ENCODE assay signal across 8 cellular contexts in genomic region chr2:237421542-237422047, GRCh38. TPM values are rescaled to one million over a fixed set of nuclear protein-coding genes. Genes with fewer than 3 reads are reported as not detected.
DNase-seq lines count a peak whose midpoint lies in the region; ATAC-seq and TF ChIP-seq lines count a peak whose summit lies in the region.

No MANE protein-coding gene starts in this region.

- peak overlapping the region; percentile 79 for H2AFZ ChIP-seq in ACC112 (ENCODE audit: low read length, unreplicated experiment)

- WGBS in lower leg skin, 2 donors = 8 to 12% methylated on average over 20 of the region's 20 CpGs

- TF ChIP-seq POLR2A in lower leg skin (IDR thresholded peaks at IDR 0.05) = no peak

- no peaks in the 10 kb centered on the region for H3K27me3 ChIP-seq in ACC112 (ENCODE audit: insufficient read depth, low read length)

- H3K4me3 ChIP-seq in ACC112 (ENCODE audit: low read depth, low read length) (peak overlapping the region; percentile 55), coronary artery (peak overlapping the region; percentile 50), lower leg skin (ENCODE audit: low read depth, poor library complexity, severe bottlenecking) (no peak overlapping the region)

- peaks cover 4% of the 10 kb centered on the region for H3K79me2 ChIP-seq in ACC112 (ENCODE audit: control insufficient read depth, insufficient read depth, low read length, unreplicated experiment)

- TF ChIP-seq CTCF in coronary artery (IDR thresholded peaks at IDR 0.05) (peak; percentile 75), lower leg skin (IDR thresholded peaks at IDR 0.05) (peak in 1 of 3 donors; percentile 77)

- no peaks in the 10 kb centered on the region for H3K36me3 ChIP-seq in ACC112 (ENCODE audit: insufficient read depth, low read length)

- ATAC-seq in GM21360 (IDR thresholded peaks at IDR 0.05; ENCODE audit: unreplicated experiment) = peak; percentile 52
- no peak for ATAC-seq in GM21786 (IDR thresholded peaks at IDR 0.05; ENCODE audit: unreplicated experiment)

- H3K27ac ChIP-seq in ACC112 (ENCODE audit: low read depth, low read length) (peak overlapping the region; percentile 78), coronary artery (peak overlapping the region; percentile 11 to 19)

- peak; percentile 17 for DNase-seq in NCI-H345 treated with DMSO at 0.1 percent for 48 hours (lab: John Stamatoyannopoulos, UW; ENCODE audit: unreplicated experiment)
- DNase-seq in activated CD4-positive, alpha-beta T cell treated with anti-CD3 and anti-CD28 coated beads for 4 hours = peak; percentile 81 to 82
- no peak for DNase-seq in coronary artery (ENCODE audit: low spot score)
- DNase-seq in lower leg skin (ENCODE audit: low spot score in 2 of 2) = peak; percentile 75 to 97
- peak; percentile 85 for DNase-seq in stimulated activated CD4-positive, alpha-beta T cell treated with anti-CD3 and anti-CD28 coated beads, Interleukin-4, amount 100 ng/mL, for 24 hours

- H3K4me1 ChIP-seq in ACC112 (ENCODE audit: control insufficient read depth, insufficient read depth, low read length, unreplicated experiment) = peaks cover 53% of the 10 kb centered on the region

- intact Hi-C loops in lower leg skin (cut with DNase I; ENCODE audit: low total_unique reads) = no loop called here

RNA-seq across cellular contexts. Expression of gene COL6A3, which starts 7.6 kb away (rescaled TPM):
- 100 to 1,000 TPM in 1 of 4 donors, 10 to 100 TPM in 3; 43.1 to 204 (median 62.4) TPM for total RNA-seq in lower leg skin
